In the genomic region with DNA sequence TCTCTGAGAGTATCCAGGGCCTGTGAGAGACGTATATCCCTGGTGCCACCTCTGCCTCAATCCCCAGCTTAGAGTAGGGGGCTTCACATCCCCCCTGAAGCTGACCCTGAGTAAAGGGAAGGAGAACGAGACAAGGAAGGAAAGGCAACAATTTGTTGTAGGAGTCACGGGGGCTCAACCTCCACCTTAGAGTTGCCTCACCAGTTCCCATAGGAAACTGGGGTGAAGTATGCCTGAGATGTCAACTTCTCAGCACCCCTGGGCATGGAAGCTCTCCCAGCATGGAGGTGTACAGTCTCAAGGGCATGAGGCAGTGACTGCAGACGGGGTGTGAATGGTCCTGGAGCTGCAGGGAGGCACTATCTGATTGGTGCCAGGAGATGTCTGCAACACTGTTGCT, we compare ENCODE assay signal across 4 cellular contexts. TPM values are rescaled to one million over a fixed set of nuclear protein-coding genes. Genes with fewer than 3 reads are reported as not detected.
"Had no signal": no experiment of that assay in that cellular context is flagged by ENCODE, and none has a peak within 500 bp of the region (broad histone marks: within the 10 kb centered on the region; RNA-seq: fewer than 3 reads in every experiment).

No MANE protein-coding gene starts in this region.

- ATAC-seq: GM12878 had no signal

- H3K4me3 ChIP-seq: GM12878 had no signal

- DNase-seq: GDM1, GF-D8 had no signal

RNA-seq across cellular contexts. Expression of gene S1PR3, which starts 53.6 kb away (rescaled TPM):
- total RNA-seq: G401 had no signal
